In the genomic region with DNA sequence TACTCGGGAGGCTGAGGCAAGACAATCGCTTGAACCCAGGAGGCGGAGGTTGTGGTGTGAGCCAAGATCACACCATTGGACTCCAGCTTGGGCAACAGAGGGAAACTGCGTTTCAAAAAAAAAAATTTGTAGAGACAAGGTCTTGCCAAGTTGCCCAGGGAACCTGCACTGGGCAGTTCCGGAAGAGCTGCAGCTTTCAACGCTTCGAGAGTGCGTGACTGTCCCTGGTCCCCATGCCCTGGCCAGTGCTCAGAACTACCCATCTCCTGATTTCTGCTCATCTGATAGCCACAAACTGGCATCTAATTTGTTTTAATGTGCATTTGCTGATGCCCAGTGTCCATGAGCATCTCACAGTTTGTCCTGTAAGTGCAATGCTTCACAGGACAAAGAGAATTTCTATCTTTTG, we compare ENCODE assay signal across 8 cellular contexts. TPM values are rescaled to one million over a fixed set of nuclear protein-coding genes. Genes with fewer than 3 reads are reported as not detected.
DNase-seq lines count a peak whose midpoint lies in the region; ATAC-seq and TF ChIP-seq lines count a peak whose summit lies in the region.

No MANE protein-coding gene starts in this region.

- H4K8ac ChIP-seq in neuronal stem cell (ENCODE audit: low read depth, low read length), result no peak overlapping the region

- no peak overlapping the region for H2BK5ac ChIP-seq in neuronal stem cell (ENCODE audit: low read length)

- H2BK12ac ChIP-seq in neuronal stem cell (ENCODE audit: low read length), result no peak overlapping the region

- H3K18ac ChIP-seq in neuronal stem cell (ENCODE audit: low read length), result no peak overlapping the region

- H3K27me3 ChIP-seq in neuronal stem cell (ENCODE audit: control insufficient read depth in 3 of 3, insufficient read depth in 3 of 3, low read depth in 1 of 3, low read length in 3 of 3), result no peaks in the 10 kb centered on the region

- H3K4me3 ChIP-seq in neuronal stem cell (ENCODE audit: low read length in 2 of 2), result peak overlapping the region in 1 of 2 donors; percentile 95

- no peak overlapping the region for H2BK120ac ChIP-seq in neuronal stem cell (ENCODE audit: low read depth, low read length)

- H3K79me1 ChIP-seq in neuronal stem cell (ENCODE audit: low read depth, low read length), result peaks cover 11% of the 10 kb centered on the region

- no peak overlapping the region for H4K91ac ChIP-seq in neuronal stem cell (ENCODE audit: low read depth, low read length, poor library complexity)

- H3K4me3 Mint-ChIP-seq in endothelial cell (ENCODE audit: unreplicated experiment), result peak overlapping the region; percentile 99

- H3K36me3 ChIP-seq in neuronal stem cell (replicated peaks in 1 of 2; ENCODE audit: control insufficient read depth in 2 of 2, insufficient read depth in 2 of 2, low read length in 2 of 2), result peaks cover 29 to 39% of the 10 kb centered on the region in 2 donors

- no peak for ATAC-seq in GM19397 (IDR thresholded peaks at IDR 0.05; ENCODE audit: unreplicated experiment)
- no peak for ATAC-seq in GM18867 (IDR thresholded peaks at IDR 0.05; ENCODE audit: unreplicated experiment)
- ATAC-seq in HG03521 (IDR thresholded peaks at IDR 0.05; ENCODE audit: unreplicated experiment), result no peak

- no peak overlapping the region for H2AFZ ChIP-seq in neuronal stem cell (ENCODE audit: low read length)

- CTCF ChIA-PET in RWPE1 (lab: Yijun Ruan, JAX), result interaction anchor here (0.6 kb wide), 1 partner anchor 104 kb away, joined by 3 read pairs; no protein-coding TSS in a partner anchor

- no peaks in the 10 kb centered on the region for H3K9me3 Mint-ChIP-seq in endothelial cell (ENCODE audit: unreplicated experiment)

- DNase-seq in RWPE1 (ENCODE audit: low spot score) (no peak), endothelial cell (ENCODE audit: low spot score) (no peak), neuronal stem cell (ENCODE audit: low spot score) (no peak)
- no peak for DNase-seq in activated CD4-positive, CD25-positive, alpha-beta regulatory T cell (lab: John Stamatoyannopoulos, UW)

- in situ Hi-C loops in GM18951 (cut with MboI; ENCODE audit: low sequenced_read_pairs, unreplicated experiment), result no loop called here

- peaks cover 5 to 7% of the 10 kb centered on the region in 2 donors for H3K4me1 ChIP-seq in neuronal stem cell (ENCODE audit: control insufficient read depth in 2 of 2, insufficient read depth in 1 of 2, low read depth in 1 of 2, low read length in 2 of 2)

- H3K27me3 Mint-ChIP-seq in endothelial cell (ENCODE audit: unreplicated experiment), result peaks cover 23% of the 10 kb centered on the region

- peak overlapping the region; percentile 99 for H3K27ac ChIP-seq in RWPE1
- H3K27ac ChIP-seq in neuronal stem cell (replicated peaks; ENCODE audit: low read length), result peak overlapping the region; percentile 7

- H3K23ac ChIP-seq in neuronal stem cell (ENCODE audit: low read depth, low read length, poor library complexity), result no peak overlapping the region

- no peak for TF ChIP-seq CTCF in RWPE1 (conservative IDR thresholded peaks at IDR 0.05; ENCODE audit: low read depth)
- TF ChIP-seq CTCF in endothelial cell (IDR thresholded peaks at IDR 0.05; ENCODE audit: unreplicated experiment), result no peak

- WGBS in neuronal stem cell (ENCODE audit: extremely low coverage in 2 of 2, insufficient read length in 2 of 2, insufficient replicate concordance in 1 of 2), 2 donors, result no CpG with 5 or more reads among the region's 8 CpGs

- peaks cover 35% of the 10 kb centered on the region for H3K36me3 Mint-ChIP-seq in endothelial cell (ENCODE audit: low read depth, unreplicated experiment)

- H3K14ac ChIP-seq in neuronal stem cell (ENCODE audit: low read length), result no peak overlapping the region

- peak; percentile 43 for TF ChIP-seq POLR2A in GM18951 (IDR thresholded peaks at IDR 0.05; ENCODE audit: extremely low read depth, insufficient read depth, insufficient read length)

- no peak overlapping the region for H3K27ac Mint-ChIP-seq in endothelial cell (ENCODE audit: unreplicated experiment)

- peaks cover 27% of the 10 kb centered on the region for H3K4me1 Mint-ChIP-seq in endothelial cell (ENCODE audit: unreplicated experiment)

- no peak overlapping the region for H2BK15ac ChIP-seq in neuronal stem cell (ENCODE audit: low read length)

- POLR2A ChIA-PET in RWPE1 (lab: Yijun Ruan, JAX; ENCODE audit: low non-redundant PET), result interaction anchor here (0.7 kb wide), 1 partner anchor 400 kb away, joined by 3 read pairs; no protein-coding TSS in a partner anchor

- H2AK5ac ChIP-seq in neuronal stem cell (ENCODE audit: low read depth, low read length), result no peak overlapping the region

- H3K9ac ChIP-seq in neuronal stem cell (ENCODE audit: low read depth, low read length, poor library complexity), result no peak overlapping the region

- H3K4ac ChIP-seq in neuronal stem cell (ENCODE audit: low read length), result no peak overlapping the region

- peaks cover 0 to 8% of the 10 kb centered on the region in 2 donors for H3K9me3 ChIP-seq in neuronal stem cell (replicated peaks in 1 of 2; ENCODE audit: control insufficient read depth in 2 of 2, insufficient read depth in 1 of 2, low read depth in 1 of 2, low read length in 2 of 2)

- no peak overlapping the region for H3K4me2 ChIP-seq in neuronal stem cell (ENCODE audit: insufficient read depth, low read length, poor library complexity, severe bottlenecking)

RNA-seq across cellular contexts. Expression of a gene that starts 4.0 kb away (rescaled TPM):
- 4,184 TPM for total RNA-seq in endothelial cell (ENCODE audit: unreplicated experiment)
- 5,937 TPM for polyA plus RNA-seq in neuronal stem cell (2013, experiment 1 of 2)
- polyA plus RNA-seq in neuronal stem cell (2013, experiment 2 of 2), result 5,622 TPM

RNA-seq across cellular contexts. Expression of a gene that starts 19.5 kb away (rescaled TPM):
- total RNA-seq in endothelial cell (ENCODE audit: unreplicated experiment), result 1.5 TPM
- polyA plus RNA-seq in neuronal stem cell (2013, experiment 1 of 2), result 0.20 TPM
- 0.25 TPM for polyA plus RNA-seq in neuronal stem cell (2013, experiment 2 of 2)

RNA-seq across cellular contexts. Expression of a gene that starts 43.5 kb away (rescaled TPM):
- total RNA-seq in endothelial cell (ENCODE audit: unreplicated experiment), result 40.6 TPM
- 11.8 TPM for polyA plus RNA-seq in neuronal stem cell (2013, experiment 1 of 2)
- polyA plus RNA-seq in neuronal stem cell (2013, experiment 2 of 2), result 12.1 TPM
